In the genomic region with DNA sequence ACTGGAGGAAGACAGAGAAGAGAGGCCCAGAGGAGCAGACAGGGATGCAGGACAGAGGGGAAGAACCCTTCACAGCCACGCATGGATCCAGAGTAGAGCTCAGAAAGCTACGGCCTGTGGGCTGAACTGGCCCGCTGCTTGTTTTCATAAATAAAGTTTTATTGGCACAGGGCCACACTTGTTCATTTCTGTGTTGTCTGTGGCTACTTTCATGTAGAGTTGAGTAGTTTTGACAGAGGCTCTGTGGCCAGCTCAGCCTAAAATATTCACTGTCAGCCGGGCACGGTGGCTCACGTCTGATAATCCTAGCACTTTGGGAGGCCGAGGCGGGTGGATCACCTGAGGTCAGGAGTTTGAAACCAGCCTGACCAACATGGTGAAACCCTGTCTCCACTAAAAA, we compare ENCODE assay signal across 16 cellular contexts. TPM values are rescaled to one million over a fixed set of nuclear protein-coding genes. Genes with fewer than 3 reads are reported as not detected.
DNase-seq lines count a peak whose midpoint lies in the region; ATAC-seq, FAIRE-seq and TF ChIP-seq lines count a peak whose summit lies in the region.
"Had no signal": no experiment of that assay in that cellular context is flagged by ENCODE, and none has a peak within 500 bp of the region (broad histone marks: within the 10 kb centered on the region; RNA-seq: fewer than 3 reads in every experiment).

No MANE protein-coding gene starts in this region.

- TF ChIP-seq POLR2A in HepG2 (IDR thresholded peaks at IDR 0.05; ENCODE audit: insufficient read depth in 1 of 2, low read depth in 2 of 2, low read length in 2 of 2) = no peak
- TF ChIP-seq POLR2A in right lobe of liver (IDR thresholded peaks at IDR 0.05) = no peak
- TF ChIP-seq POLR2A in GM12878 (IDR thresholded peaks at IDR 0.05; ENCODE audit: low read depth, low read length) = no peak

- H3K36me3 ChIP-seq in HepG2 (replicated peaks in 1 of 2; ENCODE audit: control insufficient read depth in 1 of 2, insufficient read depth in 2 of 2, low read length in 2 of 2) = no peaks in the 10 kb centered on the region
- no peaks in the 10 kb centered on the region for H3K36me3 ChIP-seq in right lobe of liver
- no peaks in the 10 kb centered on the region for H3K36me3 ChIP-seq in GM12878 (ENCODE audit: control insufficient read depth in 2 of 2, insufficient read depth in 2 of 2, low read length in 1 of 2)
- H3K36me3 ChIP-seq in CD8-positive, alpha-beta T cell (ENCODE audit: insufficient read depth, low read length) = no peaks in the 10 kb centered on the region
- no peaks in the 10 kb centered on the region for H3K36me3 ChIP-seq in WERI-Rb-1
- H3K36me3 ChIP-seq: Peyer's patch, SJCRH30 had no signal

- in situ Hi-C loops in HepG2 (cut with HindIII; ENCODE audit: extremely low pct_ligation_motif_present, low pct_unique_long_range_greater_than_20kb) (no loop called here), GM12878 (cut with MboI) (no loop called here)

- peaks cover 5% of the 10 kb centered on the region for H3K4me1 ChIP-seq in HepG2 (ENCODE audit: insufficient read depth, low read length)
- H3K4me1 ChIP-seq in right lobe of liver = no peaks in the 10 kb centered on the region
- H3K4me1 ChIP-seq in GM12878 (ENCODE audit: control insufficient read depth, insufficient read depth, low read length) = no peaks in the 10 kb centered on the region
- no peaks in the 10 kb centered on the region for H3K4me1 ChIP-seq in CD8-positive, alpha-beta T cell (ENCODE audit: insufficient read depth, low read length)
- H3K4me1 ChIP-seq: Peyer's patch had no signal

- intact Hi-C loops in HepG2 (cut with micrococcal nuclease; ENCODE audit: unreplicated experiment) = loop anchor here (10.0 kb wide), 1 partner anchor 147 kb away; no protein-coding TSS in a partner anchor
- intact Hi-C loops in right lobe of liver (cut with DNase I) = no loop called here
- intact Hi-C loops in GM12878 (cut with micrococcal nuclease; ENCODE audit: unreplicated experiment) = no loop called here
- intact Hi-C loops in CD8-positive, alpha-beta T cell (cut with DNase I, micrococcal nuclease) = loop anchor here in 1 of 2 experiments (2.0 kb wide), 1 partner anchor 73 kb away; no protein-coding TSS in a partner anchor

- no peak overlapping the region for H3K27ac Mint-ChIP-seq in CD8-positive, alpha-beta T cell

- H3K9me3 Mint-ChIP-seq in CD8-positive, alpha-beta T cell = peaks cover 9% of the 10 kb centered on the region

- H3K4me3 ChIP-seq in HepG2 (replicated peaks in 1 of 3; ENCODE audit: insufficient read depth in 1 of 3, low read depth in 2 of 3, low read length in 3 of 3) (no peak overlapping the region), right lobe of liver (no peak overlapping the region), GM12878 (no peak overlapping the region), WERI-Rb-1 (ENCODE audit: low read depth, low read length) (no peak overlapping the region)
- H3K4me3 ChIP-seq in CD8-positive, alpha-beta T cell (ENCODE audit: low read depth, low read length) = no peak overlapping the region
- H3K4me3 ChIP-seq: Peyer's patch, SJCRH30 had no signal

- H3K4me2 ChIP-seq in HepG2 (ENCODE audit: low read depth, low read length) (no peak overlapping the region), GM12878 (ENCODE audit: control insufficient read depth, insufficient read depth) (no peak overlapping the region)
- H3K4me2 ChIP-seq: KMS-11 had no signal

- ATAC-seq in HepG2 = no peak
- no peak for ATAC-seq in right lobe of liver
- no peak for ATAC-seq in GM12878
- no peak for ATAC-seq in GM18519 (IDR thresholded peaks at IDR 0.05; ENCODE audit: low FRiP score, unreplicated experiment)
- ATAC-seq in CD8-positive, alpha-beta T cell = no peak

- no peaks in the 10 kb centered on the region for H3K36me3 Mint-ChIP-seq in CD8-positive, alpha-beta T cell

- TF ChIP-seq CTCF in HepG2 (CRISPR knock-in tag; IDR thresholded peaks at IDR 0.05) (no peak), right lobe of liver (IDR thresholded peaks at IDR 0.05) (no peak), GM12878 (IDR thresholded peaks at IDR 0.05 in 2 of 3, conservative IDR thresholded peaks at IDR 0.05 in 1 of 3; ENCODE audit: control insufficient read depth in 2 of 3, extremely low read depth in 1 of 3, insufficient read depth in 1 of 3, low read depth in 3 of 3, low read length in 3 of 3) (no peak), WERI-Rb-1 (IDR thresholded peaks at IDR 0.05; ENCODE audit: low read depth, low read length) (no peak)
- TF ChIP-seq CTCF in CD8-positive, alpha-beta T cell (IDR thresholded peaks at IDR 0.05) = no peak

- H3K27ac ChIP-seq in HepG2 (ENCODE audit: extremely low read length, insufficient read depth, low read length) (no peak overlapping the region), right lobe of liver (no peak overlapping the region), GM12878 (ENCODE audit: control insufficient read depth, insufficient read depth) (no peak overlapping the region), WERI-Rb-1 (no peak overlapping the region)
- no peak overlapping the region for H3K27ac ChIP-seq in CD8-positive, alpha-beta T cell (ENCODE audit: low read depth, low read length)
- H3K27ac ChIP-seq: HL-60, KMS-11, Peyer's patch, SJCRH30 had no signal

- H3K27me3 ChIP-seq in HepG2 (ENCODE audit: control insufficient read depth in 1 of 2, insufficient read depth in 2 of 2, low read length in 2 of 2) (peaks cover 14 to 78% of the 10 kb centered on the region in 2 experiments), right lobe of liver (no peaks in the 10 kb centered on the region), GM12878 (replicated peaks in 1 of 2; ENCODE audit: control insufficient read depth in 2 of 2, insufficient read depth in 2 of 2, low read length in 1 of 2) (no peaks in the 10 kb centered on the region; a peak in 2 of 4 replicates), WERI-Rb-1 (ENCODE audit: insufficient read depth, low read depth, severe bottlenecking) (no peaks in the 10 kb centered on the region)
- no peaks in the 10 kb centered on the region for H3K27me3 ChIP-seq in CD8-positive, alpha-beta T cell (ENCODE audit: insufficient read depth, low read length)
- H3K27me3 ChIP-seq: Peyer's patch, SJCRH30 had no signal

- TF ChIP-seq RAD21 in HepG2 (CRISPR knock-in tag; IDR thresholded peaks at IDR 0.05) = no peak
- no peak for TF ChIP-seq RAD21 in GM12878 (IDR thresholded peaks at IDR 0.05; ENCODE audit: insufficient read depth, low read depth, low read length)

- H3K9me3 ChIP-seq in HepG2 (ENCODE audit: low read length) (no peaks in the 10 kb centered on the region), right lobe of liver (no peaks in the 10 kb centered on the region), GM12878 (replicated peaks; ENCODE audit: control insufficient read depth, insufficient read depth, low read length) (no peaks in the 10 kb centered on the region; the same call in 2 of the 3 replicates), WERI-Rb-1 (ENCODE audit: severe bottlenecking) (peaks cover 6% of the 10 kb centered on the region)
- no peaks in the 10 kb centered on the region for H3K9me3 ChIP-seq in CD8-positive, alpha-beta T cell (ENCODE audit: low read length)
- H3K9me3 ChIP-seq: Peyer's patch had no signal

- H3K9ac ChIP-seq in HepG2 (ENCODE audit: insufficient read depth, low read depth, low read length) (no peak overlapping the region), GM12878 (ENCODE audit: control insufficient read depth, insufficient read depth, low read length) (no peak overlapping the region)
- H3K9ac ChIP-seq: KMS-11 had no signal

- WGBS in HepG2 (ENCODE audit: low lambda C conversion rate) = 86% methylated on average over 7 of the region's 8 CpGs
- WGBS in right lobe of liver (ENCODE audit: insufficient coverage, low coverage, low lambda C conversion rate, missing lambda C conversion rate) = no CpG with 5 or more reads among the region's 8 CpGs
- WGBS in GM12878 (ENCODE audit: insufficient coverage, insufficient replicate concordance, low lambda C conversion rate, missing lambda C conversion rate) = 52% methylated on average over 8 of the region's 8 CpGs

- DNase-seq in HepG2 (ENCODE audit: low spot score) = no peak
- no peak for DNase-seq in right lobe of liver
- no peak for DNase-seq in GM12878 (ENCODE audit: low read depth, low spot score)
- DNase-seq in islet precursor cell = peak; percentile 31
- DNase-seq in CD8-positive, alpha-beta T cell = no peak
- no peak for DNase-seq in WERI-Rb-1
- DNase-seq: NCI-H1092 treated with DMSO at 0.1 percent for 48 hours, NCI-H1436 treated with DMSO at 0.1 percent for 48 hours, NCI-H1930, Peyer's patch had no signal

- POLR2A ChIA-PET in HepG2 (lab: Yijun Ruan, JAX) (no interaction called here), GM12878 (lab: Charles Lee) (no interaction called here)
- POLR2A ChIA-PET in CD8-positive, alpha-beta T cell (lab: Charles Lee) = no interaction called here

- FAIRE-seq in HepG2 (lab: Jason Lieb, UNC) = no peak
- no peak for FAIRE-seq in GM12878 (lab: Jason Lieb, UNC)

- SMC1A ChIA-PET in GM12878 (lab: Charles Lee; ENCODE audit: uncharacterized antibody, unreplicated experiment) = no interaction called here

- H3K4me3 Mint-ChIP-seq in CD8-positive, alpha-beta T cell = no peak overlapping the region

- no peak for TF ChIP-seq EP300 in HepG2 (IDR thresholded peaks at IDR 0.05; ENCODE audit: low read depth in 2 of 2, low read length in 2 of 2)
- TF ChIP-seq EP300 in HepG2 (CRISPR knock-in tag; IDR thresholded peaks at IDR 0.05; ENCODE audit: borderline replicate concordance) = no peak
- no peak for TF ChIP-seq EP300 in GM12878 (IDR thresholded peaks at IDR 0.05; ENCODE audit: borderline replicate concordance in 1 of 2, control insufficient read depth in 1 of 2, low read depth in 2 of 2, low read length in 2 of 2)

- RAD21 ChIA-PET in GM12878 (lab: Charles Lee; ENCODE audit: unreplicated experiment) = interaction anchor here (0.7 kb wide), 1 partner anchor 305 kb away, joined by 3 read pairs; no protein-coding TSS in a partner anchor

- H4K20me1 ChIP-seq in HepG2 (ENCODE audit: insufficient read depth, low read length) (no peaks in the 10 kb centered on the region), GM12878 (ENCODE audit: control insufficient read depth, insufficient read depth) (no peaks in the 10 kb centered on the region)

- H2AFZ ChIP-seq in HepG2 (ENCODE audit: low read length) (no peak overlapping the region), GM12878 (ENCODE audit: control insufficient read depth, low read depth, low read length) (no peak overlapping the region)

- CTCF ChIA-PET in HepG2 (lab: Yijun Ruan, JAX; ENCODE audit: low intra/inter-chr PET ratio, low total read pairs) (no interaction called here), GM12878 (lab: Yijun Ruan, JAX) (no interaction called here)
- CTCF ChIA-PET in CD8-positive, alpha-beta T cell (lab: Charles Lee) = no interaction called here

- peaks cover 29% of the 10 kb centered on the region for H3K27me3 Mint-ChIP-seq in CD8-positive, alpha-beta T cell (ENCODE audit: low read depth)

- no peaks in the 10 kb centered on the region for H3K4me1 Mint-ChIP-seq in CD8-positive, alpha-beta T cell (ENCODE audit: low read depth)

- H3K79me2 ChIP-seq in HepG2 (ENCODE audit: insufficient read depth, low read length) = no peaks in the 10 kb centered on the region
- no peaks in the 10 kb centered on the region for H3K79me2 ChIP-seq in GM12878 (ENCODE audit: control insufficient read depth, insufficient read depth, low read length)

- no TSS peak for BruUV-seq in HepG2 (replicated peaks; lab: Mats Ljungman, UMichigan)
- BruUV-seq in GM12878 (replicated peaks; lab: Mats Ljungman, UMichigan) = no TSS peak

RNA-seq across cellular contexts. Expression of gene GAL, which starts 26.2 kb away (rescaled TPM):
- total RNA-seq in HepG2 (2016; rRNA removed; fragmentation: Illumina TruSeq; extraction: Trizol) (not detected in 2 replicates), right lobe of liver (under 1 TPM in 1 of 6 experiments, not detected in 5; 0.49 TPM), GM12878 (2014; rRNA removed) (not detected in 2 replicates), GM12878 (2014; rRNA removed; fragmentation: Illumina TruSeq; extraction: Trizol) (not detected in 2 replicates), GM12878 (2021) (not detected in 2 replicates)
- not detected in 2 replicates for total RNA-seq in HepG2 (2016; cell fraction: cytosol; rRNA removed; fragmentation: Illumina TruSeq; extraction: Trizol; ENCODE audit: low read depth)
- total RNA-seq in HepG2 (2016; cell fraction: insoluble cytoplasmic fraction; rRNA removed; fragmentation: Illumina TruSeq; extraction: Trizol) = not detected in 2 replicates
- not detected in 2 replicates for total RNA-seq in HepG2 (2016; cell fraction: membrane; rRNA removed; fragmentation: Illumina TruSeq; extraction: Trizol)
- not detected in 2 replicates for total RNA-seq in HepG2 (2016; cell fraction: nucleus; rRNA removed; fragmentation: Illumina TruSeq; extraction: Trizol)
- polyA plus RNA-seq in HepG2 (2011; rRNA removed) (not detected in 2 replicates), GM12878 (2011; rRNA removed) (not detected in 2 replicates), GM12878 (2014; fragmentation: Illumina TruSeq; extraction: Trizol) (not detected in 2 replicates), GM12878 (2014; fragmentation: Nextera tagmentation; extraction: Ambion mirVana) (not detected), GM12878 (2014; rRNA removed) (not detected in 2 replicates), GM12878 (2016; fragmentation: Nextera tagmentation; extraction: Ambion mirVana) (under 1 TPM in 1 of 2 experiments, not detected in 1; 0.35 TPM)
- polyA plus RNA-seq in HepG2 (2011; cell fraction: cytosol; rRNA removed) = not detected in 2 replicates
- not detected in 2 replicates for polyA plus RNA-seq in HepG2 (2011; cell fraction: nucleus; rRNA removed)
- not detected in 2 replicates for polyA plus RNA-seq in HepG2 (2012)
- not detected in 2 replicates for polyA plus RNA-seq in HepG2 (2016; cell fraction: cytosol; fragmentation: Illumina TruSeq; extraction: Trizol; ENCODE audit: low read depth)
- not detected in 2 replicates for polyA plus RNA-seq in HepG2 (2016; cell fraction: insoluble cytoplasmic fraction; fragmentation: Illumina TruSeq; extraction: Trizol; ENCODE audit: low read depth)
- not detected in 2 replicates for polyA plus RNA-seq in HepG2 (2016; cell fraction: membrane; fragmentation: Illumina TruSeq; extraction: Trizol; ENCODE audit: low read depth)
- not detected in 2 replicates for polyA plus RNA-seq in HepG2 (2016; cell fraction: nucleus; fragmentation: Illumina TruSeq; extraction: Trizol; ENCODE audit: insufficient read depth, low read depth)
- 53.8 TPM in 1 of 2 replicates, not detected in the other for polyA minus RNA-seq in HepG2 (2011; rRNA and poly(A)+ RNA removed; ENCODE audit: low replicate concordance)
- polyA minus RNA-seq in HepG2 (2011; cell fraction: cytosol; rRNA and poly(A)+ RNA removed) = not detected in 2 replicates
- polyA minus RNA-seq in HepG2 (2011; cell fraction: nucleus; rRNA and poly(A)+ RNA removed) = not detected in 2 replicates
- not detected in 2 replicates for total RNA-seq in GM12878 (2013; cell fraction: nucleolus; rRNA removed)
- polyA plus RNA-seq in GM12878 (2011; ENCODE audit: low read depth) = not detected
- polyA plus RNA-seq in GM12878 (2011; cell fraction: cytosol; rRNA removed) = not detected in 2 replicates
- not detected in 2 replicates for polyA plus RNA-seq in GM12878 (2011; cell fraction: nucleus; rRNA removed)
- polyA plus RNA-seq in GM12878 (2012) = not detected in 2 replicates
- polyA minus RNA-seq in GM12878 (2011; rRNA and poly(A)+ RNA removed) = not detected in 2 replicates
- 2.0 TPM in 1 of 2 replicates, not detected in the other for polyA minus RNA-seq in GM12878 (2011; cell fraction: cytosol; rRNA and poly(A)+ RNA removed)
- 0.57 TPM in 1 of 2 replicates, not detected in the other for polyA minus RNA-seq in GM12878 (2011; cell fraction: nucleus; rRNA and poly(A)+ RNA removed)
- not detected for total RNA-seq in CD8-positive, alpha-beta T cell
- total RNA-seq: A172, HT-29, SJCRH30 had no signal

Comparison
In these comparisons a context has a peak if more than half of its experiments do, and no peak if none do; other contexts are left out.
1. Of the 75 proteins assayed by ChIP-seq in both HepG2 and GM12878: peak only in HepG2: none; only in GM12878: none; in both: ZBTB40; in neither: 74.